ENCODE assay signal across 1 cellular context in genomic region chr20:8361008-8361652, GRCh38.
TF ChIP-seq lines count a peak whose summit lies in the region.

No MANE protein-coding gene starts in this region.

TF ChIP-seq in H1, 55 proteins besides CTCF, POLR2A, EP300 and RAD21 (continued from another document):
- TF ChIP-seq CHD7 (IDR thresholded peaks at IDR 0.05; ENCODE audit: insufficient replicate concordance, low read length) (no peak), SP4 (IDR thresholded peaks at IDR 0.05; ENCODE audit: low read length) (no peak), RXRA (IDR thresholded peaks at IDR 0.05; ENCODE audit: insufficient read depth, low read depth, low read length) (no peak), BCL11A (IDR thresholded peaks at IDR 0.05; ENCODE audit: low read depth in 2 of 2, low read length in 2 of 2) (no peak), CHD1 (IDR thresholded peaks at IDR 0.05; ENCODE audit: low read depth, low read length) (no peak)
